In the genomic region with DNA sequence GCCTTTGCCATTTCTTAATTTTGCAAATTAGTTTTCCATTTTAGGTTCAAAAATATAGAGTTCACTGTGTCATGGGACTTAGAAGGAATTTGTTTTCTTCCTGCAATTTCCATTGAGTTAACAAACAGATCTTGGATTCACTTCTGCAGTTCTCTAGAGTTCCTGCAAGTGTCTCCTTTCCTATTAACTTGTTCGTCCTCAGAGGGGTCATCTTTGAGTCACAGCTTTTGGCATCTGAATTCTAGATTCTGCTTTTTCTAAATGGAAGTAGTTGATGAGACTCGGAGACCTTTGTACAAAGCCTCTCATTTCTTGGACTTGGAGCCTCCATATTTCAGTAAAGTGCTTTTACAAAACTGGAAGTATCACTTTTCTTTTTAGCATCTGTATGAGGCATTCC, we compare ENCODE assay signal across 11 cellular contexts.
DNase-seq lines count a peak whose midpoint lies in the region; ATAC-seq and TF ChIP-seq lines count a peak whose summit lies in the region.
"Had no signal": no experiment of that assay in that cellular context is flagged by ENCODE, and none has a peak within 500 bp of the region (broad histone marks: within the 10 kb centered on the region; RNA-seq: fewer than 3 reads in every experiment).

No MANE protein-coding gene starts in this region.

- no peaks in the 10 kb centered on the region for H3K4me1 Mint-ChIP-seq in chondrocyte (ENCODE audit: low read depth)
- H3K4me1 Mint-ChIP-seq in neural crest cell = peaks cover 26% of the 10 kb centered on the region

- peaks cover 3% of the 10 kb centered on the region for H3K36me3 Mint-ChIP-seq in chondrocyte (ENCODE audit: low read depth)
- peaks cover 2% of the 10 kb centered on the region for H3K36me3 Mint-ChIP-seq in neural crest cell (ENCODE audit: low read depth)

- TF ChIP-seq POLR2A in NB4 (IDR thresholded peaks at IDR 0.05; ENCODE audit: extremely low read depth, insufficient read length) = no peak

- DNase-seq in GM04504 (ENCODE audit: low read depth) (peak; percentile 15), NB4 (ENCODE audit: low read depth) (peak; percentile 19), chondrocyte (ENCODE audit: low spot score) (no peak), neural crest cell (ENCODE audit: low read depth, low spot score) (no peak), amygdala (lab: John Stamatoyannopoulos, UW) (no peak), GOT3 (lab: John Stamatoyannopoulos, UW) (no peak)
- DNase-seq: activated CD4-positive, alpha-beta memory T cell treated with anti-CD3 and anti-CD28 coated beads, Interleukin-2, amount 10 ng/mL, durations not matched to agents 7 days and 5 days; NK-92 treated with Interleukin-12 subunit alpha and Interleukin-12 subunit beta, amount 100 ng/mL, for 24 hours; stimulated activated naive CD8-positive, alpha-beta T cell treated with anti-CD3 and anti-CD28 coated beads, Interleukin-15, Interleukin-2, amounts not matched to agents 100 U/mL and 50 U/mL, for 24 hours had no signal

- H3K9me3 Mint-ChIP-seq in chondrocyte (ENCODE audit: low read depth) = no peaks in the 10 kb centered on the region
- H3K9me3 Mint-ChIP-seq in neural crest cell = no peaks in the 10 kb centered on the region
- H3K9me3 Mint-ChIP-seq: activated CD4-positive, alpha-beta memory T cell treated with anti-CD3 and anti-CD28 coated beads, Interleukin-2, amount 10 ng/mL, durations not matched to agents 7 days and 5 days had no signal

- TF ChIP-seq CTCF in NB4 (IDR thresholded peaks at IDR 0.05; ENCODE audit: low read depth, low read length) (no peak), chondrocyte (IDR thresholded peaks at IDR 0.05) (peak; percentile 73), neural crest cell (conservative IDR thresholded peaks at IDR 0.05) (peak; percentile 43)

- H3K27me3 Mint-ChIP-seq in chondrocyte (ENCODE audit: low read depth) = no peaks in the 10 kb centered on the region
- no peaks in the 10 kb centered on the region for H3K27me3 Mint-ChIP-seq in neural crest cell (ENCODE audit: low read depth)

- no peak overlapping the region for H3K27ac Mint-ChIP-seq in chondrocyte (ENCODE audit: unreplicated experiment)
- H3K27ac Mint-ChIP-seq in neural crest cell (ENCODE audit: unreplicated experiment) = no peak overlapping the region
- H3K27ac Mint-ChIP-seq: activated CD4-positive, alpha-beta memory T cell treated with anti-CD3 and anti-CD28 coated beads, Interleukin-2, amount 10 ng/mL, durations not matched to agents 7 days and 5 days had no signal

- H3K4me3 ChIP-seq in NB4 (ENCODE audit: low read depth, low read length) = no peak overlapping the region

- ATAC-seq in GM19463 (IDR thresholded peaks at IDR 0.05; ENCODE audit: unreplicated experiment) = no peak
- ATAC-seq in GM21526 (IDR thresholded peaks at IDR 0.05; ENCODE audit: low FRiP score, unreplicated experiment) = no peak
- ATAC-seq: stimulated activated naive CD8-positive, alpha-beta T cell treated with anti-CD3 and anti-CD28 coated beads, Interleukin-15, Interleukin-2, amounts not matched to agents 100 U/mL and 50 U/mL, for 24 hours had no signal

- H3K4me3 Mint-ChIP-seq in chondrocyte (ENCODE audit: unreplicated experiment) = no peak overlapping the region
- H3K4me3 Mint-ChIP-seq in neural crest cell = no peak overlapping the region
- H3K4me3 Mint-ChIP-seq: activated CD4-positive, alpha-beta memory T cell treated with anti-CD3 and anti-CD28 coated beads, Interleukin-2, amount 10 ng/mL, durations not matched to agents 7 days and 5 days had no signal

Comparison
In these comparisons a context has a peak if more than half of its experiments do, and no peak if none do; other contexts are left out.
1. DNase-seq: peak in GM04504 (single experiment) and NB4 (single experiment); none in chondrocyte (single experiment), neural crest cell (single experiment), amygdala (0 of 56) and GOT3 (single experiment).